In the genomic region with DNA sequence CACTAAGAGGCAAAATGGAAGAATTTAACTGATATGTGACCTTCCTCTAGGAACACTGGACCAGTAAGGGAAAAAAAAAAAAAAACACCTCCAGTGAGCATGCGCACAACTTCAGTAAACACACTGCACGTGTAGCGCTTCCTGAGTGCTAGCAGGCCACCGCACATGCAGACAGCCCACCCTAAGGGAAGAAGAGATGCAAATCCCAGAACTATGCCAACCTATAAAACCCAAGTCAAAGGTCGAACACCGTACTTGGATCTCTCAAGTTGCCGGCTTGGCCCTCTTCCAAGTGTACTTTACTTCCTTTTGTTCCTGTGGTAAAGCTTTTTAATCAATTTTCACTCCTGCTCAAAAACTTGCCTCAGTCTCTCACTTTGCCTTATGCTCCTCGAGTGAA, we compare ENCODE assay signal across 26 cellular contexts.
DNase-seq lines count a peak whose midpoint lies in the region; ATAC-seq and TF ChIP-seq lines count a peak whose summit lies in the region.
"Had no signal": no experiment of that assay in that cellular context is flagged by ENCODE, and none has a peak within 500 bp of the region (broad histone marks: within the 10 kb centered on the region; RNA-seq: fewer than 3 reads in every experiment).

No MANE protein-coding gene starts in this region.

- ATAC-seq in HG03469 (IDR thresholded peaks at IDR 0.05; ENCODE audit: unreplicated experiment) = no peak
- ATAC-seq: HCT116, PC-3 had no signal

- intact Hi-C loops in Calu3 (cut with micrococcal nuclease; ENCODE audit: unreplicated experiment) = loop anchor here (10.0 kb wide), 1 partner anchor 255 kb away; no protein-coding TSS in a partner anchor

- no peaks in the 10 kb centered on the region for H4K20me1 ChIP-seq in MM.1S (ENCODE audit: insufficient read depth, low read length)

- TF ChIP-seq CTCF in Calu3 (IDR thresholded peaks at IDR 0.05; ENCODE audit: unreplicated experiment) = no peak
- TF ChIP-seq CTCF in MM.1S (IDR thresholded peaks at IDR 0.05; ENCODE audit: low read length) = no peak
- TF ChIP-seq CTCF in brain (conservative IDR thresholded peaks at IDR 0.05) = no peak
- no peak for TF ChIP-seq CTCF in neural crest cell (conservative IDR thresholded peaks at IDR 0.05)

- H3K4me1 ChIP-seq in MM.1S (ENCODE audit: low read length) = peaks cover 7% of the 10 kb centered on the region; the same call in 1 of the 2 replicates

- H3K27me3 Mint-ChIP-seq in Calu3 (ENCODE audit: unreplicated experiment) (no peaks in the 10 kb centered on the region), brain (peaks cover 4% of the 10 kb centered on the region), neural crest cell (ENCODE audit: low read depth) (no peaks in the 10 kb centered on the region)
- H3K27me3 Mint-ChIP-seq: B cell, IgD-negative memory B cell had no signal

- no peak overlapping the region for H3K27ac ChIP-seq in MM.1S (ENCODE audit: low read length)

- no peaks in the 10 kb centered on the region for H3K9me2 ChIP-seq in MM.1S (replicated peaks; ENCODE audit: insufficient read depth, low read length)

- no peak overlapping the region for H3K9ac ChIP-seq in MM.1S (ENCODE audit: low read length)

- H3K27ac Mint-ChIP-seq in Calu3 (ENCODE audit: unreplicated experiment) (peak overlapping the region; percentile 94), brain (peak overlapping the region in 4 of 5 experiments; percentile 96 to 99 (median 98)), neural crest cell (ENCODE audit: unreplicated experiment) (peak overlapping the region; percentile 76)
- H3K27ac Mint-ChIP-seq: B cell, CD14-positive monocyte, IgD-negative memory B cell had no signal

- DNase-seq in Calu3 (peak; percentile 20), MM.1S (no peak), neural crest cell (ENCODE audit: low read depth, low spot score) (no peak), T-helper 2 cell (no peak), dermis blood vessel endothelial cell (no peak), pons (ENCODE audit: low spot score) (no peak)
- DNase-seq: DMS79, GOT3, Kasumi-1, MG63, NCI-H1048, NCI-H1417 treated with DMSO at 0.1 percent for 48 hours, NCI-H187, NCI-H2227 treated with DMSO at 0.1 percent for 48 hours, NCI-H510A, NCI-H82, PC-3, RPMI8226, SHP77, SW 1271 had no signal

- H3K4me1 Mint-ChIP-seq in Calu3 (ENCODE audit: low read depth, unreplicated experiment) (peaks cover 22% of the 10 kb centered on the region), brain (peaks cover 48% of the 10 kb centered on the region), neural crest cell (peaks cover 30% of the 10 kb centered on the region)
- H3K4me1 Mint-ChIP-seq: B cell, CD14-positive monocyte, IgD-negative memory B cell had no signal

- H3K4me3 ChIP-seq in MM.1S (ENCODE audit: low read length) = no peak overlapping the region
- H3K4me3 ChIP-seq: MG63 had no signal

- no peaks in the 10 kb centered on the region for H3K27me3 ChIP-seq in MM.1S (replicated peaks; ENCODE audit: insufficient read depth, low read length)
- H3K27me3 ChIP-seq: MG63 had no signal

- no TSS peak for BruUV-seq in Calu3 (replicated peaks; lab: Mats Ljungman, UMichigan)

- H3K9me3 Mint-ChIP-seq in Calu3 (ENCODE audit: low read depth, unreplicated experiment) (peaks cover 3% of the 10 kb centered on the region), brain (peaks cover 4 to 12% (median 7%) of the 10 kb centered on the region in 5 experiments), neural crest cell (peaks cover 8% of the 10 kb centered on the region)

- H3K36me3 Mint-ChIP-seq in Calu3 (ENCODE audit: insufficient read depth, unreplicated experiment) (no peaks in the 10 kb centered on the region), brain (no peaks in the 10 kb centered on the region), neural crest cell (ENCODE audit: low read depth) (peaks cover 7% of the 10 kb centered on the region)
- H3K36me3 Mint-ChIP-seq: CD14-positive monocyte had no signal

- H2AFZ ChIP-seq in MM.1S (ENCODE audit: low read length) = no peak overlapping the region

- H3K79me2 ChIP-seq in MM.1S (ENCODE audit: low read length) = no peaks in the 10 kb centered on the region

- H3K4me3 Mint-ChIP-seq in Calu3 (ENCODE audit: low read depth, unreplicated experiment) (peak overlapping the region; percentile 28), brain (peak overlapping the region in 3 of 5 experiments; percentile 22 to 61 (median 37)), neural crest cell (no peak overlapping the region)
- H3K4me3 Mint-ChIP-seq: B cell, CD14-positive monocyte, IgD-negative memory B cell had no signal

- H3K36me3 ChIP-seq in MM.1S (replicated peaks; ENCODE audit: insufficient read depth, low read length) = no peaks in the 10 kb centered on the region
- H3K36me3 ChIP-seq: MG63 had no signal

- no peaks in the 10 kb centered on the region for H3K9me3 ChIP-seq in MM.1S (replicated peaks; ENCODE audit: insufficient read depth, low read length)
- H3K9me3 ChIP-seq: MG63 had no signal

- CTCF ChIA-PET in Calu3 (lab: Charles Lee) = interaction anchor here (0.6 to 1.1 kb wide), 4 partner anchors 31 to 437 kb away, joined by 3 to 5 read pairs (median 4); no protein-coding TSS in a partner anchor

- H3F3A ChIP-seq in MM.1S (ENCODE audit: insufficient read depth, low read length) = no peaks in the 10 kb centered on the region

- H3K4me2 ChIP-seq in MM.1S (ENCODE audit: low read depth, low read length) = peak overlapping the region; percentile 55; the same call in 1 of the 2 replicates
